Comparison of ENCODE assay signal across 1 cellular context in genomic region chr3:186259612-186260383, GRCh38.
TF ChIP-seq lines count a peak whose summit lies in the region.

No MANE protein-coding gene starts in this region.

TF ChIP-seq in GM23338, 12 proteins besides CTCF, POLR2A, EP300 and RAD21 (continued from another document):
- TF ChIP-seq ZNF462 (CRISPR knock-in tag; IDR thresholded peaks at IDR 0.05) (peak; percentile 33; the same call in 1 of the 2 replicates), STAT1 (IDR thresholded peaks at IDR 0.05; ENCODE audit: unreplicated experiment) (no peak)
TF ChIP-seq in GM23338: peak in this region for 2.
